18 cellular contexts compared by ENCODE assay signal in genomic region chr11:1773711-1774550, GRCh38. TPM values are rescaled to one million over a fixed set of nuclear protein-coding genes. Genes with fewer than 3 reads are reported as not detected.
DNase-seq lines count a peak whose midpoint lies in the region; ATAC-seq and TF ChIP-seq lines count a peak whose summit lies in the region.
"Had no signal": no experiment of that assay in that cellular context is flagged by ENCODE, and none has a peak within 500 bp of the region (broad histone marks: within the 10 kb centered on the region; RNA-seq: fewer than 3 reads in every experiment).

No MANE protein-coding gene starts in this region.

- 92 to 94% (median 94%) methylated on average over 15 of the region's 15 CpGs for WGBS in ovary, 3 donors

- no peak for ATAC-seq in CD4-positive, CD25-positive, alpha-beta regulatory T cell (ENCODE audit: low read depth in 2 of 2)
- ATAC-seq in CD4-positive, alpha-beta T cell (ENCODE audit: poor library complexity): no peak
- ATAC-seq: left colon had no signal

- no peak overlapping the region for H3K4me3 ChIP-seq in CD4-positive, CD25-positive, alpha-beta regulatory T cell (ENCODE audit: low read depth, low read length)
- no peak overlapping the region for H3K4me3 ChIP-seq in ovary
- H3K4me3 ChIP-seq: esophagus muscularis mucosa had no signal

- no peak for TF ChIP-seq EP300 in ovary (IDR thresholded peaks at IDR 0.05)

- peak overlapping the region; percentile 52 to 65 (median 58) for H3K27ac Mint-ChIP-seq in CD4-positive, CD25-positive, alpha-beta regulatory T cell
- H3K27ac Mint-ChIP-seq in HFFc6 (peak overlapping the region; percentile 61; the same call in 1 of the 2 replicates), osteocyte (ENCODE audit: unreplicated experiment) (peak overlapping the region; percentile 41)
- peak overlapping the region; percentile 87 for H3K27ac Mint-ChIP-seq in dendritic cell treated with granulocyte-macrophage colony-stimulating factor and Interleukin-4, amounts not matched to agents 40 ng/mL and 50 ng/mL, for 4 days
- no peak overlapping the region for H3K27ac Mint-ChIP-seq in CD4-positive, alpha-beta T cell
- H3K27ac Mint-ChIP-seq: activated T-helper 2 cell treated with anti-CD3 and anti-CD28 coated beads, Interferon-gamma antibody, Interleukin-2, Interleukin-4, amounts not matched to agents 10 μg/mL and 5 μg/mL and 100 μg/mL, durations not matched to agents 14 hours and 24 hours and 36 hours had no signal

- no peaks in the 10 kb centered on the region for H3K9me3 Mint-ChIP-seq in CD4-positive, CD25-positive, alpha-beta regulatory T cell
- no peaks in the 10 kb centered on the region for H3K9me3 Mint-ChIP-seq in HFFc6
- H3K9me3 Mint-ChIP-seq in dendritic cell treated with granulocyte-macrophage colony-stimulating factor and Interleukin-4, amounts not matched to agents 40 ng/mL and 50 ng/mL, for 4 days: no peaks in the 10 kb centered on the region
- no peaks in the 10 kb centered on the region for H3K9me3 Mint-ChIP-seq in osteocyte (ENCODE audit: unreplicated experiment)
- H3K9me3 Mint-ChIP-seq in CD4-positive, alpha-beta T cell: no peaks in the 10 kb centered on the region
- H3K9me3 Mint-ChIP-seq: activated CD4-positive, alpha-beta memory T cell treated with anti-CD3 and anti-CD28 coated beads for 36 hours; activated T-helper 2 cell treated with anti-CD3 and anti-CD28 coated beads, Interferon-gamma antibody, Interleukin-2, Interleukin-4, amounts not matched to agents 10 μg/mL and 5 μg/mL and 100 μg/mL, durations not matched to agents 14 hours and 24 hours and 36 hours had no signal

- no peak overlapping the region for H3K27ac ChIP-seq in CD4-positive, CD25-positive, alpha-beta regulatory T cell (ENCODE audit: insufficient read depth, low read length, poor library complexity, severe bottlenecking)
- no peak overlapping the region for H3K27ac ChIP-seq in ovary
- no peak overlapping the region for H3K27ac ChIP-seq in CD4-positive, alpha-beta T cell (ENCODE audit: low read depth, low read length)
- H3K27ac ChIP-seq: esophagus muscularis mucosa had no signal

- TF ChIP-seq CTCF in HFFc6 (IDR thresholded peaks at IDR 0.05) (no peak), osteocyte (IDR thresholded peaks at IDR 0.05) (no peak), ovary (IDR thresholded peaks at IDR 0.05) (no peak)
- TF ChIP-seq CTCF in CD4-positive, alpha-beta T cell (IDR thresholded peaks at IDR 0.05): no peak

- H3K36me3 ChIP-seq in CD4-positive, CD25-positive, alpha-beta regulatory T cell (ENCODE audit: control insufficient read depth, insufficient read depth, low read length): no peaks in the 10 kb centered on the region
- H3K36me3 ChIP-seq in ovary: no peaks in the 10 kb centered on the region
- H3K36me3 ChIP-seq: esophagus muscularis mucosa had no signal

- CTCF ChIA-PET in CD4-positive, alpha-beta T cell (lab: Charles Lee): no interaction called here

- no peak overlapping the region for H3K4me3 Mint-ChIP-seq in CD4-positive, CD25-positive, alpha-beta regulatory T cell
- H3K4me3 Mint-ChIP-seq in HFFc6 (no peak overlapping the region; the same call in 1 of the 2 replicates), osteocyte (ENCODE audit: unreplicated experiment) (no peak overlapping the region)
- H3K4me3 Mint-ChIP-seq in dendritic cell treated with granulocyte-macrophage colony-stimulating factor and Interleukin-4, amounts not matched to agents 40 ng/mL and 50 ng/mL, for 4 days: no peak overlapping the region
- no peak overlapping the region for H3K4me3 Mint-ChIP-seq in CD4-positive, alpha-beta T cell
- H3K4me3 Mint-ChIP-seq: activated CD4-positive, alpha-beta memory T cell treated with anti-CD3 and anti-CD28 coated beads for 36 hours had no signal

- peaks cover 11% of the 10 kb centered on the region for H3K4me1 ChIP-seq in CD4-positive, CD25-positive, alpha-beta regulatory T cell (ENCODE audit: control insufficient read depth, insufficient read depth, low read length, poor library complexity, severe bottlenecking)
- H3K4me1 ChIP-seq in ovary (ENCODE audit: insufficient read depth): peaks cover 1% of the 10 kb centered on the region

- intact Hi-C loops in dendritic cell treated with granulocyte-macrophage colony-stimulating factor and Interleukin-4, amounts not matched to agents 40 ng/mL and 50 ng/mL, for 4 days (cut with micrococcal nuclease): no loop called here
- intact Hi-C loops in ovary (cut with DNase I): loop anchor here in 1 of 4 donors (2.0 kb wide), 1 partner anchor 15 kb away; no protein-coding TSS in a partner anchor
- intact Hi-C loops in CD4-positive, alpha-beta T cell (cut with DNase I, micrococcal nuclease): loop anchor here in 1 of 2 experiments (2.0 kb wide), 1 partner anchor 81 kb away; no protein-coding TSS in a partner anchor

- no peaks in the 10 kb centered on the region for H3K27me3 Mint-ChIP-seq in CD4-positive, CD25-positive, alpha-beta regulatory T cell
- H3K27me3 Mint-ChIP-seq in HFFc6 (ENCODE audit: insufficient read depth): peaks cover 15% of the 10 kb centered on the region
- H3K27me3 Mint-ChIP-seq in dendritic cell treated with granulocyte-macrophage colony-stimulating factor and Interleukin-4, amounts not matched to agents 40 ng/mL and 50 ng/mL, for 4 days: peaks cover 15% of the 10 kb centered on the region
- H3K27me3 Mint-ChIP-seq in osteocyte (ENCODE audit: unreplicated experiment): no peaks in the 10 kb centered on the region
- no peaks in the 10 kb centered on the region for H3K27me3 Mint-ChIP-seq in CD4-positive, alpha-beta T cell
- H3K27me3 Mint-ChIP-seq: activated CD4-positive, alpha-beta memory T cell treated with anti-CD3 and anti-CD28 coated beads for 36 hours had no signal

- TF ChIP-seq POLR2A in ovary (IDR thresholded peaks at IDR 0.05): no peak

- DNase-seq in CD4-positive, CD25-positive, alpha-beta regulatory T cell: peak in 1 of 3 donors; percentile 0
- no peak for DNase-seq in HFFc6
- no peak for DNase-seq in osteocyte (ENCODE audit: extremely low spot score, unreplicated experiment)
- no peak for DNase-seq in NCI-H69 (lab: John Stamatoyannopoulos, UW)
- DNase-seq in ovary: no peak
- DNase-seq in CD4-positive, alpha-beta T cell: no peak
- DNase-seq: activated CD4-positive, alpha-beta memory T cell treated with anti-CD3 and anti-CD28 coated beads for 36 hours; AML-193; EL; midbrain; NCI-H2171; NCI-H526 treated with DMSO at 0.1 percent for 48 hours; retina; SHP77 treated with DMSO at 0.1 percent for 48 hours had no signal

- no peaks in the 10 kb centered on the region for H3K9me3 ChIP-seq in CD4-positive, CD25-positive, alpha-beta regulatory T cell (ENCODE audit: control insufficient read depth in 2 of 2, low read length in 2 of 2)
- H3K9me3 ChIP-seq in ovary: no peaks in the 10 kb centered on the region
- H3K9me3 ChIP-seq in CD4-positive, alpha-beta T cell (ENCODE audit: control insufficient read depth, low read length): no peaks in the 10 kb centered on the region

- H3K27me3 ChIP-seq in CD4-positive, CD25-positive, alpha-beta regulatory T cell (ENCODE audit: control insufficient read depth, insufficient read depth, low read length): no peaks in the 10 kb centered on the region
- no peaks in the 10 kb centered on the region for H3K27me3 ChIP-seq in ovary
- no peaks in the 10 kb centered on the region for H3K27me3 ChIP-seq in CD4-positive, alpha-beta T cell (ENCODE audit: control insufficient read depth, insufficient read depth, low read length)

- POLR2A ChIA-PET in CD4-positive, alpha-beta T cell (lab: Charles Lee): no interaction called here

- H3K4me1 Mint-ChIP-seq in CD4-positive, CD25-positive, alpha-beta regulatory T cell: peaks cover 5 to 28% (median 7%) of the 10 kb centered on the region in 4 donors
- H3K4me1 Mint-ChIP-seq in HFFc6 (ENCODE audit: low read depth) (peaks cover 41% of the 10 kb centered on the region), osteocyte (ENCODE audit: unreplicated experiment) (peaks cover 48% of the 10 kb centered on the region)
- peaks cover 85% of the 10 kb centered on the region for H3K4me1 Mint-ChIP-seq in dendritic cell treated with granulocyte-macrophage colony-stimulating factor and Interleukin-4, amounts not matched to agents 40 ng/mL and 50 ng/mL, for 4 days (ENCODE audit: low read depth)
- peaks cover 11% of the 10 kb centered on the region for H3K4me1 Mint-ChIP-seq in CD4-positive, alpha-beta T cell (ENCODE audit: low read depth)

- H3K36me3 Mint-ChIP-seq in CD4-positive, CD25-positive, alpha-beta regulatory T cell: no peaks in the 10 kb centered on the region
- H3K36me3 Mint-ChIP-seq in HFFc6 (ENCODE audit: low read depth) (no peaks in the 10 kb centered on the region), osteocyte (ENCODE audit: unreplicated experiment) (no peaks in the 10 kb centered on the region)
- no peaks in the 10 kb centered on the region for H3K36me3 Mint-ChIP-seq in dendritic cell treated with granulocyte-macrophage colony-stimulating factor and Interleukin-4, amounts not matched to agents 40 ng/mL and 50 ng/mL, for 4 days (ENCODE audit: low read depth)
- H3K36me3 Mint-ChIP-seq in CD4-positive, alpha-beta T cell (ENCODE audit: low read depth): no peaks in the 10 kb centered on the region
- H3K36me3 Mint-ChIP-seq: activated CD4-positive, alpha-beta memory T cell treated with anti-CD3 and anti-CD28 coated beads for 36 hours had no signal

RNA-seq across cellular contexts. Expression of gene CTSD, which starts 10.2 kb away (rescaled TPM):
- 104 TPM for total RNA-seq in CD4-positive, CD25-positive, alpha-beta regulatory T cell
- polyA plus RNA-seq in CD4-positive, CD25-positive, alpha-beta regulatory T cell: 100 to 1,000 TPM; 147 to 175 (median 155) TPM
- total RNA-seq in HFFc6 (2021; fragmentation: NEBNext Ultra II Directional; extraction: Animal tissue kit (Norgen Biotek cat#: 25700)): 100 to 1,000 TPM; 212 to 240 (median 229) TPM
- total RNA-seq in osteocyte (2,062 and 2,147 TPM in 2 replicates), ovary (100 to 1,000 TPM; 107 to 545 (median 191) TPM)
- polyA plus RNA-seq in ovary: 100 to 1,000 TPM in 1 of 2 donors, 10 to 100 TPM in 1; 89.0 to 200 TPM
- total RNA-seq in CD4-positive, alpha-beta T cell: 10 to 100 TPM; 63.3 to 71.3 TPM

RNA-seq across cellular contexts. Expression of gene IFITM10, which starts 23.5 kb away (rescaled TPM):
- total RNA-seq in CD4-positive, CD25-positive, alpha-beta regulatory T cell: 2.4 TPM
- polyA plus RNA-seq in CD4-positive, CD25-positive, alpha-beta regulatory T cell: not detected
- total RNA-seq in HFFc6 (2021; fragmentation: NEBNext Ultra II Directional; extraction: Animal tissue kit (Norgen Biotek cat#: 25700)): under 1 TPM; 0.21 to 0.71 (median 0.45) TPM
- total RNA-seq in osteocyte: 13.5 and 24.0 TPM in 2 replicates
- 1 to 10 TPM in 3 of 7 donors, under 1 TPM in 4; 0.56 to 3.6 (median 0.98) TPM for total RNA-seq in ovary
- under 1 TPM; 0.15 to 0.22 TPM for polyA plus RNA-seq in ovary
- total RNA-seq in CD4-positive, alpha-beta T cell: 1 to 10 TPM; 1.7 TPM
